ENCODE assay signal across 17 cellular contexts in the genomic region with DNA sequence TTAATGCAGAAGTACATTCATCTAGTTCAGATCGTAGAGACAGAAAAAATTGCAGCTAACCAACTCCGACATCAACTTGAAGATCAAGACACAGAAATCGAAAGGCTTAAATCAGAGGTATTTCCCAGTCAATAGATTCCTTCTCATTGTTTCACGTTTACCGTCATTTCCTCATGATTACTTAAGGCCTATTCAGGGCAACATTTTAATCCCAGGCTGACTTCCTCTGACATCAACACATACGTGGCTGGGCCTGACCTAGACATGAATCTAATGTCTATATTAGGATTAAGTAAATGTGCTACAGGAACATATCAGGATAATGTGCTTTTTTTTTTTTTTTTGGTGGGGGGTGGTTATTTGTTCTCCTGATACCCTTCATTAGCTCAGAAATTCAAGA.
"Had no signal": no experiment of that assay in that cellular context is flagged by ENCODE, and none has a peak within 500 bp of the region (broad histone marks: within the 10 kb centered on the region; RNA-seq: fewer than 3 reads in every experiment).

No MANE protein-coding gene starts in this region.

- H3K4me3 ChIP-seq: body of pancreas, coronary artery, sigmoid colon, SK-N-MC, spleen, tibial artery had no signal

- DNase-seq: activated CD4-positive, alpha-beta T cell treated with anti-CD3 and anti-CD28 coated beads for 4 hours; activated CD8-positive, alpha-beta T cell treated with anti-CD3 and anti-CD28 coated beads, Interleukin-2, amount 10 ng/mL, durations not matched to agents 7 days and 5 days; activated naive CD4-positive, alpha-beta T cell treated with anti-CD3 and anti-CD28 coated beads for 36 hours; activated T-cell treated with anti-CD3 and anti-CD28 coated beads, Interleukin-2, amount 50 U/mL, for 4 hours; body of pancreas; effector CD4-positive, alpha-beta T cell; foreskin keratinocyte; kidney glomerular epithelial cell; naive thymus-derived CD8-positive, alpha-beta T cell; sigmoid colon; spleen; stimulated activated naive CD4-positive, alpha-beta T cell; tibial artery had no signal

- H3K4me1 Mint-ChIP-seq: central memory CD8-positive, alpha-beta T cell had no signal

- H3K27me3 Mint-ChIP-seq: central memory CD8-positive, alpha-beta T cell; naive thymus-derived CD8-positive, alpha-beta T cell had no signal

- H3K9me3 Mint-ChIP-seq: central memory CD8-positive, alpha-beta T cell had no signal

- H3K27ac Mint-ChIP-seq: activated CD8-positive, alpha-beta T cell treated with anti-CD3 and anti-CD28 coated beads, Interleukin-2, amount 10 ng/mL, durations not matched to agents 7 days and 5 days; activated naive CD4-positive, alpha-beta T cell treated with anti-CD3 and anti-CD28 coated beads for 36 hours had no signal

- H3K27ac ChIP-seq: body of pancreas, foreskin keratinocyte, SK-N-MC, spleen, tibial artery had no signal

- H3K4me3 Mint-ChIP-seq: activated CD8-positive, alpha-beta T cell treated with anti-CD3 and anti-CD28 coated beads, Interleukin-2, amount 10 ng/mL, durations not matched to agents 7 days and 5 days; activated naive CD4-positive, alpha-beta T cell treated with anti-CD3 and anti-CD28 coated beads for 36 hours; activated T-cell treated with anti-CD3 and anti-CD28 coated beads, Interleukin-2, amount 50 U/mL, for 4 hours; central memory CD8-positive, alpha-beta T cell; naive thymus-derived CD8-positive, alpha-beta T cell; WTC11 had no signal
